8 cellular contexts compared by ENCODE assay signal in genomic region chr5:72955143-72955767, GRCh38. TPM values are rescaled to one million over a fixed set of nuclear protein-coding genes. Genes with fewer than 3 reads are reported as not detected.
DNase-seq lines count a peak whose midpoint lies in the region; ATAC-seq and TF ChIP-seq lines count a peak whose summit lies in the region.

No MANE protein-coding gene starts in this region.

- H3K4me1 Mint-ChIP-seq in nephron progenitor cell = peaks cover 42% of the 10 kb centered on the region

- TF ChIP-seq CTCF in nephron progenitor cell (IDR thresholded peaks at IDR 0.05) = no peak

- no peaks in the 10 kb centered on the region for H3K9me3 Mint-ChIP-seq in nephron progenitor cell

- H3K9me3 ChIP-seq in SK-N-MC (ENCODE audit: low read depth, low read length) = no peaks in the 10 kb centered on the region

- no peak overlapping the region for H3K27ac ChIP-seq in SK-N-MC

- peaks cover 5% of the 10 kb centered on the region for H3K36me3 Mint-ChIP-seq in nephron progenitor cell (ENCODE audit: low read depth)

- H3K4me3 Mint-ChIP-seq in nephron progenitor cell = peak overlapping the region; percentile 81

- H3K9ac ChIP-seq in SK-N-MC (ENCODE audit: insufficient read length) = peak overlapping the region; percentile 74

- peak; percentile 19 to 33 for ATAC-seq in activated CD4-positive, CD25-positive, alpha-beta regulatory T cell treated with anti-CD3 and anti-CD28 coated beads, Interleukin-2, amount 50 U/mL, for 24 hours
- ATAC-seq in HG02938 (IDR thresholded peaks at IDR 0.05; ENCODE audit: unreplicated experiment) (peak; percentile 49), esophagus mucosa (peak; percentile 52)

- peak overlapping the region; percentile 96 for H3K27ac Mint-ChIP-seq in nephron progenitor cell

- H3K27me3 Mint-ChIP-seq in nephron progenitor cell (ENCODE audit: low read depth, poor library complexity) = peaks cover 3% of the 10 kb centered on the region

- DNase-seq in activated CD4-positive, CD25-positive, alpha-beta regulatory T cell (lab: John Stamatoyannopoulos, UW) = no peak
- DNase-seq in SK-N-MC (ENCODE audit: low read depth, low spot score) (no peak), nephron progenitor cell (peak; percentile 58), NCI-H1048 (lab: John Stamatoyannopoulos, UW) (no peak), T-helper 9 cell (no peak)

- no peaks in the 10 kb centered on the region for H3K36me3 ChIP-seq in SK-N-MC (ENCODE audit: insufficient read depth, low read length)

- H3K4me3 ChIP-seq in SK-N-MC = peak overlapping the region; percentile 93

RNA-seq across cellular contexts. Expression of gene FCHO2, which starts 0.6 kb away (rescaled TPM):
- 47.4 TPM for total RNA-seq in esophagus mucosa
